Comparison of ENCODE assay signal across 1 cellular context in the genomic region with DNA sequence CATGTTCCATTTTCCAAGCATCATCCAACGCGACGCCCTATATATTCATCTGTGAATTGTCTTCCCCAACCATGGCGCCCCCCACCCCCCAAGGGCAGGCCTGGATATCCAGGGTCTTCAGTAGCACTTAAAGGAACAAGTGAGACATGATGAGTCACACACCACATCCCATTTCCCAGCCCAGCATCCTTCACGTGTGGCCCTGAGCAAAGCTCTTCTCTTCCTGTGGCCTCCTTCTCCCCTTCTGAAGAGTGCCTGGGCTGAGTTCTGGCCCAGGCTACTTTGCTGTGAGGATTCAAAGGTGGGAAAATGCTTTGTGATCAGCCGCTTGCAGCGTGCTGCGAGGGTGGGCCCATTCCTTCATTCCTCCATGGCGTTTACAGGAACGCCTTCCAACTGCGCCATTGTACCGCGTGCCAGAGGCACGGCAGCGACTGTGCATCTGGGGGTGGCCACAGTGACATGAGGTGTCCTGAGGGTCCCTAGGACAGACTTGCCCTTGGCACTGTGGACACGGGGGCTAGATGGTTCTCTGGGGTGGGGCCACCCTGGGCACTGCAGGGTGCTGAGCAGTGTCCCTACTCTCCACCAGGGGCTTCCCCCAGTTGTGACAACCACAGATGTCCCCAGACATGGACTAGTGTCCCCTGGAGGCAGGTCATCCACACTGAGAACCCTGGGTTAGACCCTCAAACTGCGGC.
TF ChIP-seq lines count a peak whose summit lies in the region.

No MANE protein-coding gene starts in this region.

TF ChIP-seq in HCT116, 20 proteins besides CTCF, POLR2A, EP300 and RAD21:
- 0 out of 2 replicates have a peak, but pooled peaks have one; percentile 9 for TF ChIP-seq POLR2AphosphoS5 (IDR thresholded peaks at IDR 0.05; ENCODE audit: low read depth, low read length)
- no peak for TF ChIP-seq FOSL1 (IDR thresholded peaks at IDR 0.05; ENCODE audit: low read depth)
